In the genomic region with DNA sequence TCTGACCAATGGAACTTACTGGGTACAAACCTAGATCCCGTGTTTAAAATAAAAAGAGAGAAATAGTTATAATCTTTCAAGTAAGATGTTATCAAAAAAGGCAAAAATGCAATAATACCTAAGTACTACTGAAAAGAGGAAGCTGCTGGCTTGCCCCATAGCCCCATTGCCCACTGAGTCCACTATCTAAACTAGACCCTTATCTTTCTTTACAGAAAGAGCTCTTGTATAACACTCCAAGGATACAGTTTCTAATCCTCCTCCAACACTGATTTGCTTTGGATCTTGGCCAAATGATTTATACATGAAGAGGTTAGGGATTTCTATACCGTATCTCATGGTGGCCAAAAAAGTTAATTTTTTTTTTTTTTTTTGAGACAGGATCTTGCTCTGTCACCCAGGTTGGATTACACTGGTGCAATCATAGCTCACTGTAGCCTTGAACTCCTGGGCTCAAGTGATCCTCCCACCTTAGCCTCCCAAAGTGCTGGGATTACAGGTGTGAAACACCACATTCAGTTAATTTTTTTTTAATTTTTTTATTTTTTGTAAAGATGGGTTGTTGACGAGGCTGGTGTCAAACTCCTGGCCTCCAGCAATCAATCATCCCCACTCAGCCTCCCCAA, we compare ENCODE assay signal across 22 cellular contexts. TPM values are rescaled to one million over a fixed set of nuclear protein-coding genes. Genes with fewer than 3 reads are reported as not detected.
A peak's percentile ranks its signal among the peaks of the same experiment; 100 is the strongest.
DNase-seq lines count a peak whose midpoint lies in the region; TF ChIP-seq lines count a peak whose summit lies in the region.
"Had no signal": no experiment of that assay in that cellular context is flagged by ENCODE, and none has a peak within 500 bp of the region (broad histone marks: within the 10 kb centered on the region; RNA-seq: fewer than 3 reads in every experiment).

No MANE protein-coding gene starts in this region.

- H3K4me3 Mint-ChIP-seq in neural crest cell = peak overlapping the region; percentile 41
- H3K4me3 Mint-ChIP-seq in T-helper 2 cell treated with Interferon-gamma antibody and Interleukin-4, amounts not matched to agents 5 μg/mL and 100 μg/mL, for 36 hours = no peak overlapping the region
- H3K4me3 Mint-ChIP-seq: activated naive CD8-positive, alpha-beta T cell treated with anti-CD3 and anti-CD28 coated beads for 36 hours; activated T-helper 1 cell treated with anti-CD3 and anti-CD28 coated beads, Interleukin-12 subunit alpha, Interleukin-12 subunit beta, Interleukin-2, Interleukin-4 antibody, amounts not matched to agents 30 ng/mL and 10 ng/mL and 1 ng/mL, durations not matched to agents 14 hours and 24 hours and 36 hours; T-helper 17 cell had no signal

- H3K27ac ChIP-seq in SU-DHL-6 (ENCODE audit: low read depth, low read length) = no peak overlapping the region
- H3K27ac ChIP-seq: brain microvascular endothelial cell, coronary artery, lower lobe of right lung had no signal

- no peaks in the 10 kb centered on the region for H3K27me3 Mint-ChIP-seq in neural crest cell (ENCODE audit: low read depth)
- H3K27me3 Mint-ChIP-seq in T-helper 2 cell treated with Interferon-gamma antibody and Interleukin-4, amounts not matched to agents 5 μg/mL and 100 μg/mL, for 36 hours (ENCODE audit: low read depth) = peaks cover 3% of the 10 kb centered on the region
- H3K27me3 Mint-ChIP-seq: activated naive CD8-positive, alpha-beta T cell treated with anti-CD3 and anti-CD28 coated beads for 36 hours; CD4-positive, alpha-beta T cell; T-helper 17 cell had no signal

- peaks cover 19% of the 10 kb centered on the region for H3F3A ChIP-seq in SU-DHL-6 (ENCODE audit: insufficient read depth)

- in situ Hi-C loops in KBM-7 (cut with MboI; ENCODE audit: low pct_unique_long_range_greater_than_20kb, low sequenced_read_pairs) = loop anchor here (25.0 kb wide), 1 partner anchor 220 kb away; no protein-coding TSS in a partner anchor

- H3K36me3 ChIP-seq in SU-DHL-6 (ENCODE audit: low read length) = no peaks in the 10 kb centered on the region
- H3K36me3 ChIP-seq: brain microvascular endothelial cell, heart right ventricle, lower lobe of right lung had no signal

- H4K20me1 ChIP-seq in SU-DHL-6 (ENCODE audit: low read depth, low read length) = peaks cover 24% of the 10 kb centered on the region

- H3K9me3 ChIP-seq in SU-DHL-6 (ENCODE audit: insufficient read depth, low read length) = no peaks in the 10 kb centered on the region
- H3K9me3 ChIP-seq: heart right ventricle, lower lobe of right lung had no signal

- H3K27ac Mint-ChIP-seq in neural crest cell (ENCODE audit: unreplicated experiment) = no peak overlapping the region
- no peak overlapping the region for H3K27ac Mint-ChIP-seq in T-helper 2 cell treated with Interferon-gamma antibody and Interleukin-4, amounts not matched to agents 5 μg/mL and 100 μg/mL, for 36 hours
- H3K27ac Mint-ChIP-seq: activated naive CD8-positive, alpha-beta T cell treated with anti-CD3 and anti-CD28 coated beads for 36 hours; activated T-helper 1 cell treated with anti-CD3 and anti-CD28 coated beads, Interleukin-12 subunit alpha, Interleukin-12 subunit beta, Interleukin-2, Interleukin-4 antibody, amounts not matched to agents 30 ng/mL and 10 ng/mL and 1 ng/mL, durations not matched to agents 14 hours and 24 hours and 36 hours; CD4-positive, alpha-beta T cell; stimulated activated effector memory CD8-positive, alpha-beta T cell treated with anti-CD3 and anti-CD28 coated beads, Interleukin-12 subunit alpha, Interleukin-12 subunit beta, amount 100 ng/mL, for 72 hours had no signal

- H3K9ac ChIP-seq in SU-DHL-6 (ENCODE audit: low read length) = no peak overlapping the region

- H3K4me1 Mint-ChIP-seq in neural crest cell = peaks cover 31% of the 10 kb centered on the region
- peaks cover 33% of the 10 kb centered on the region for H3K4me1 Mint-ChIP-seq in T-helper 2 cell treated with Interferon-gamma antibody and Interleukin-4, amounts not matched to agents 5 μg/mL and 100 μg/mL, for 36 hours (ENCODE audit: low read depth)

- TF ChIP-seq CTCF in SU-DHL-6 (IDR thresholded peaks at IDR 0.05; ENCODE audit: insufficient read depth, low read length, poor library complexity, severe bottlenecking) = no peak
- TF ChIP-seq CTCF in neural crest cell (conservative IDR thresholded peaks at IDR 0.05) = no peak

- H3K27me3 ChIP-seq in SU-DHL-6 (ENCODE audit: low read length) = no peaks in the 10 kb centered on the region
- H3K27me3 ChIP-seq: brain microvascular endothelial cell, heart right ventricle had no signal

- no peaks in the 10 kb centered on the region for H3K36me3 Mint-ChIP-seq in neural crest cell (ENCODE audit: low read depth)
- peaks cover 3% of the 10 kb centered on the region for H3K36me3 Mint-ChIP-seq in T-helper 2 cell treated with Interferon-gamma antibody and Interleukin-4, amounts not matched to agents 5 μg/mL and 100 μg/mL, for 36 hours (ENCODE audit: low read depth)
- H3K36me3 Mint-ChIP-seq: stimulated activated effector memory CD8-positive, alpha-beta T cell treated with anti-CD3 and anti-CD28 coated beads, Interleukin-12 subunit alpha, Interleukin-12 subunit beta, amount 100 ng/mL, for 72 hours had no signal

- DNase-seq in NCI-H82 (lab: John Stamatoyannopoulos, UW) (peak; percentile 29), NCI-H82 treated with DMSO at 0.1 percent for 48 hours (lab: John Stamatoyannopoulos, UW; ENCODE audit: unreplicated experiment) (no peak), KBM-7 (peak; percentile 31), neural crest cell (ENCODE audit: low read depth, low spot score) (no peak), cardiac septum (ENCODE audit: low spot score) (no peak), NCI-H526 treated with DMSO at 0.1 percent for 48 hours (lab: John Stamatoyannopoulos, UW) (no peak)
- no peak for DNase-seq in T-helper 2 cell treated with Interferon-gamma antibody and Interleukin-4, amounts not matched to agents 5 μg/mL and 100 μg/mL, for 36 hours (ENCODE audit: low spot score)
- DNase-seq: ACHN; activated CD4-positive, alpha-beta T cell treated with anti-CD3 and anti-CD28 coated beads for 1 hour; activated naive CD8-positive, alpha-beta T cell treated with anti-CD3 and anti-CD28 coated beads for 36 hours; brain microvascular endothelial cell; CD4-positive, alpha-beta T cell; DMS79; heart right ventricle; lower lobe of right lung; NCI-H1092 treated with DMSO at 0.1 percent for 48 hours; Right ventricle myocardium superior; T-helper 17 cell had no signal

- no peaks in the 10 kb centered on the region for H3K9me2 ChIP-seq in SU-DHL-6 (replicated peaks; ENCODE audit: insufficient read depth, low read length)

- intact Hi-C loops in cardiac septum (cut with DNase I) = loop anchor here (5.0 to 10.0 kb wide), 3 partner anchors 185 to 423 kb away; partner anchors contain the start of genes PPHLN1 and ZCRB1

- H3K4me3 ChIP-seq in SU-DHL-6 (ENCODE audit: insufficient read depth, low read length, poor library complexity, severe bottlenecking) = no peak overlapping the region
- H3K4me3 ChIP-seq: coronary artery, heart right ventricle, lower lobe of right lung had no signal

- no peaks in the 10 kb centered on the region for H3K9me3 Mint-ChIP-seq in neural crest cell
- H3K9me3 Mint-ChIP-seq in T-helper 2 cell treated with Interferon-gamma antibody and Interleukin-4, amounts not matched to agents 5 μg/mL and 100 μg/mL, for 36 hours = no peaks in the 10 kb centered on the region
- H3K9me3 Mint-ChIP-seq: activated naive CD8-positive, alpha-beta T cell treated with anti-CD3 and anti-CD28 coated beads for 36 hours; activated T-helper 1 cell treated with anti-CD3 and anti-CD28 coated beads, Interleukin-12 subunit alpha, Interleukin-12 subunit beta, Interleukin-2, Interleukin-4 antibody, amounts not matched to agents 30 ng/mL and 10 ng/mL and 1 ng/mL, durations not matched to agents 14 hours and 24 hours and 36 hours; CD4-positive, alpha-beta T cell; stimulated activated effector memory CD8-positive, alpha-beta T cell treated with anti-CD3 and anti-CD28 coated beads, Interleukin-12 subunit alpha, Interleukin-12 subunit beta, amount 100 ng/mL, for 72 hours had no signal

- H3K4me2 ChIP-seq in SU-DHL-6 (ENCODE audit: low read depth, low read length, poor library complexity, severe bottlenecking) = peak overlapping the region; percentile 81

- no peak overlapping the region for H2AFZ ChIP-seq in SU-DHL-6 (ENCODE audit: low read depth, low read length, severe bottlenecking)

- peaks cover 67% of the 10 kb centered on the region for H3K79me2 ChIP-seq in SU-DHL-6 (ENCODE audit: insufficient read depth, low read length)

RNA-seq across cellular contexts. Expression of gene GXYLT1, which starts 2.6 kb away (rescaled TPM):
- total RNA-seq in neural crest cell = 17.8 and 18.4 TPM in 2 replicates
- 6.5 TPM for total RNA-seq in cardiac septum

Comparison
In these comparisons a context has a peak if more than half of its experiments do, and no peak if none do; other contexts are left out.
1. DNase-seq: peak in NCI-H82 (single experiment) and KBM-7 (single experiment); none in NCI-H82 treated with DMSO at 0.1 percent for 48 hours (single experiment), neural crest cell (single experiment), T-helper 2 cell treated with Interferon-gamma antibody and Interleukin-4, amounts not matched to agents 5 μg/mL and 100 μg/mL, for 36 hours (single experiment), cardiac septum (single experiment) and NCI-H526 treated with DMSO at 0.1 percent for 48 hours (single experiment).